Comparison of ENCODE assay signal across 1 cellular context in genomic region chr1:11751087-11751486, GRCh38.
TF ChIP-seq lines count a peak whose summit lies in the region.

No MANE protein-coding gene starts in this region.

TF ChIP-seq in K562, 482 proteins besides CTCF, POLR2A, EP300 and RAD21:
- TF ChIP-seq RBBP5 (IDR thresholded peaks at IDR 0.05; ENCODE audit: borderline replicate concordance, insufficient read depth, low read length, poor library complexity, severe bottlenecking), result peak; percentile 14
- TF ChIP-seq ZEB2 (IDR thresholded peaks at IDR 0.05), result no peak
